ENCODE assay signal across 1 cellular context in genomic region chr22:23816552-23816976, GRCh38.
TF ChIP-seq lines count a peak whose summit lies in the region.

No MANE protein-coding gene starts in this region.

TF ChIP-seq in HepG2, 621 proteins besides CTCF, POLR2A, EP300 and RAD21:
- TF ChIP-seq HOXD1 (CRISPR knock-in tag; IDR thresholded peaks at IDR 0.05), result no peak
- TF ChIP-seq ZNF232 (CRISPR knock-in tag; IDR thresholded peaks at IDR 0.05; ENCODE audit: borderline replicate concordance), result no peak
- TF ChIP-seq ZNF280B (CRISPR knock-in tag; IDR thresholded peaks at IDR 0.05; ENCODE audit: borderline replicate concordance), result no peak
- no peak for TF ChIP-seq RBM39 (IDR thresholded peaks at IDR 0.05; ENCODE audit: low read depth, low read length, poor library complexity, severe bottlenecking)
